In the genomic region with DNA sequence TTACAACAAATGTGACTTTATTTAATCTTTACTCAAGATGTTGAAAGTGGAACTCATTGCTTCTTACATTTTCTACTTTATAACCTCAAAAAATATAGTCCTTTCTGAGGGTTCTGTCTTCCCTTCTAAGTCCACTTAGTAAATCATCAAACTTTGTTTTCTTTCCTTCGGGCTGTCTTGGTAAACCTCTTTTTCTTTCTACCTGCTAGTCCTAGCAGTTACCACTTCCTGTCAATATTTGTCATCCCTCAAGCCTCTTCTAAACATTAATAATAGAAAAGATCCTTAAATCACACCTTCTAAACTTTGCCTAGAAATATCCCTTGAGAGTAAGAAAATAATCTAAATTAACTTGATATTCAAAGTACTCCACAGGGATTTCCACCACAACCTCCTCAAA, we compare ENCODE assay signal across 20 cellular contexts.
DNase-seq lines count a peak whose midpoint lies in the region; ATAC-seq and TF ChIP-seq lines count a peak whose summit lies in the region.
"Had no signal": no experiment of that assay in that cellular context is flagged by ENCODE, and none has a peak within 500 bp of the region (broad histone marks: within the 10 kb centered on the region; RNA-seq: fewer than 3 reads in every experiment).

No MANE protein-coding gene starts in this region.

- H3K27ac ChIP-seq in smooth muscle cell (ENCODE audit: low read depth) = no peak overlapping the region
- H3K27ac ChIP-seq: 22Rv1, BLaER1, C4-2B had no signal

- H3K4me1 ChIP-seq in smooth muscle cell (ENCODE audit: low read depth) = no peaks in the 10 kb centered on the region
- H3K4me1 ChIP-seq: BLaER1, Caco-2, HAP-1 had no signal

- H3K27me3 Mint-ChIP-seq in type B pancreatic cell (no peaks in the 10 kb centered on the region), progenitor cell of endocrine pancreas (no peaks in the 10 kb centered on the region)
- H3K27me3 Mint-ChIP-seq: B cell; CD4-positive, CD25-positive, alpha-beta regulatory T cell had no signal

- no peaks in the 10 kb centered on the region for H3K36me3 ChIP-seq in smooth muscle cell (ENCODE audit: low read depth)
- H3K36me3 ChIP-seq: BLaER1, HAP-1 had no signal

- H3K27me3 ChIP-seq in smooth muscle cell (ENCODE audit: low read depth) = no peaks in the 10 kb centered on the region
- H3K27me3 ChIP-seq: BLaER1 had no signal

- no peaks in the 10 kb centered on the region for H3K9me3 ChIP-seq in smooth muscle cell (replicated peaks; ENCODE audit: low read depth)
- H3K9me3 ChIP-seq: BLaER1, Caco-2, HAP-1 had no signal

- no peaks in the 10 kb centered on the region for H3K79me2 ChIP-seq in smooth muscle cell (ENCODE audit: low read depth)

- H3K36me3 Mint-ChIP-seq in type B pancreatic cell = no peaks in the 10 kb centered on the region
- no peaks in the 10 kb centered on the region for H3K36me3 Mint-ChIP-seq in progenitor cell of endocrine pancreas (ENCODE audit: insufficient read depth)
- H3K36me3 Mint-ChIP-seq: CD4-positive, CD25-positive, alpha-beta regulatory T cell; CD8-positive, alpha-beta T cell had no signal

- no peaks in the 10 kb centered on the region for H4K20me1 ChIP-seq in smooth muscle cell (ENCODE audit: low read depth)
- H4K20me1 ChIP-seq: BLaER1 had no signal

- no peak overlapping the region for H3K9ac ChIP-seq in smooth muscle cell (ENCODE audit: low read depth)
- H3K9ac ChIP-seq: BLaER1 had no signal

- H3K4me3 ChIP-seq in smooth muscle cell = no peak overlapping the region
- H3K4me3 ChIP-seq: BLaER1, HAP-1 had no signal

- no peak overlapping the region for H2AFZ ChIP-seq in smooth muscle cell (ENCODE audit: low read depth)

- 90% methylated on average over 1 of the region's 1 CpG for WGBS in smooth muscle cell (ENCODE audit: low lambda C conversion rate)

- no peak for TF ChIP-seq CTCF in smooth muscle cell (IDR thresholded peaks at IDR 0.05; ENCODE audit: borderline replicate concordance, insufficient read depth, poor library complexity, severe bottlenecking)
- TF ChIP-seq CTCF in type B pancreatic cell (conservative IDR thresholded peaks at IDR 0.05) = no peak
- no peak for TF ChIP-seq CTCF in progenitor cell of endocrine pancreas (IDR thresholded peaks at IDR 0.05; ENCODE audit: unreplicated experiment)

- ATAC-seq in GM18861 (IDR thresholded peaks at IDR 0.05; ENCODE audit: unreplicated experiment) (peak; percentile 63), GM19438 (IDR thresholded peaks at IDR 0.05; ENCODE audit: low read depth, unreplicated experiment) (peak; percentile 66), HG03097 (IDR thresholded peaks at IDR 0.05; ENCODE audit: low FRiP score, unreplicated experiment) (peak; percentile 74), HG03378 (IDR thresholded peaks at IDR 0.05; ENCODE audit: unreplicated experiment) (peak; percentile 64), GM19351 (IDR thresholded peaks at IDR 0.05; ENCODE audit: unreplicated experiment) (no peak)
- ATAC-seq: CD8-positive, alpha-beta T cell had no signal

- no peak overlapping the region for H3K4me3 Mint-ChIP-seq in type B pancreatic cell
- no peak overlapping the region for H3K4me3 Mint-ChIP-seq in progenitor cell of endocrine pancreas (ENCODE audit: low read depth)
- H3K4me3 Mint-ChIP-seq: B cell; CD4-positive, CD25-positive, alpha-beta regulatory T cell; CD8-positive, alpha-beta T cell; HFFc6 had no signal

- H3F3A ChIP-seq in smooth muscle cell (ENCODE audit: low read depth) = no peaks in the 10 kb centered on the region

- no peak overlapping the region for H3K27ac Mint-ChIP-seq in type B pancreatic cell
- H3K27ac Mint-ChIP-seq in progenitor cell of endocrine pancreas = no peak overlapping the region
- H3K27ac Mint-ChIP-seq: B cell; CD8-positive, alpha-beta T cell; HFFc6 had no signal

- DNase-seq in smooth muscle cell (lab: John Stamatoyannopoulos, UW; ENCODE audit: unreplicated experiment) (no peak), type B pancreatic cell (ENCODE audit: extremely low spot score, unreplicated experiment) (no peak), progenitor cell of endocrine pancreas (ENCODE audit: low spot score, unreplicated experiment) (no peak)
- DNase-seq: Caco-2; CD4-positive, CD25-positive, alpha-beta regulatory T cell; CD8-positive, alpha-beta T cell; DMS153; DND-41; GOT3; HFFc6 had no signal

- H3K9me3 Mint-ChIP-seq in type B pancreatic cell = no peaks in the 10 kb centered on the region
- H3K9me3 Mint-ChIP-seq in progenitor cell of endocrine pancreas (ENCODE audit: low read depth) = no peaks in the 10 kb centered on the region

- no peak overlapping the region for H3K4me2 ChIP-seq in smooth muscle cell
- H3K4me2 ChIP-seq: BLaER1 had no signal

- H3K4me1 Mint-ChIP-seq in type B pancreatic cell (ENCODE audit: unreplicated experiment) (no peaks in the 10 kb centered on the region), progenitor cell of endocrine pancreas (ENCODE audit: low read depth) (no peaks in the 10 kb centered on the region)
- H3K4me1 Mint-ChIP-seq: B cell; CD4-positive, CD25-positive, alpha-beta regulatory T cell had no signal
